In genomic region chr17:80743181-80743771, GRCh38 we compare ENCODE assay signal across 10 cellular contexts.
DNase-seq lines count a peak whose midpoint lies in the region; ATAC-seq and TF ChIP-seq lines count a peak whose summit lies in the region.
"Had no signal": no experiment of that assay in that cellular context is flagged by ENCODE, and none has a peak within 500 bp of the region (broad histone marks: within the 10 kb centered on the region; RNA-seq: fewer than 3 reads in every experiment).

No MANE protein-coding gene starts in this region.

- peaks cover 63% of the 10 kb centered on the region for H3K4me1 Mint-ChIP-seq in CD4-positive, alpha-beta T cell (ENCODE audit: low read depth)

- H3K36me3 ChIP-seq in OCI-LY1 (ENCODE audit: insufficient read depth, low read length): peaks cover 89% of the 10 kb centered on the region
- H3K36me3 ChIP-seq in neuronal stem cell (replicated peaks in 1 of 2; ENCODE audit: control insufficient read depth in 2 of 2, insufficient read depth in 2 of 2, low read length in 2 of 2): peaks cover 12 to 16% of the 10 kb centered on the region in 2 donors

- no peaks in the 10 kb centered on the region for H3K9me2 ChIP-seq in OCI-LY1 (ENCODE audit: low read depth, low read length)

- H2BK15ac ChIP-seq in neuronal stem cell (ENCODE audit: low read length): no peak overlapping the region

- intact Hi-C loops in CD4-positive, alpha-beta T cell (cut with DNase I, micrococcal nuclease): no loop called here

- no peaks in the 10 kb centered on the region for H3F3A ChIP-seq in OCI-LY1 (ENCODE audit: insufficient read depth, low read length)

- H3K18ac ChIP-seq in neuronal stem cell (ENCODE audit: low read length): peak overlapping the region; percentile 64

- H4K20me1 ChIP-seq in OCI-LY1 (ENCODE audit: insufficient read depth, low read length): no peaks in the 10 kb centered on the region

- H3K4me1 ChIP-seq in OCI-LY1 (ENCODE audit: insufficient read depth, low read length, severe bottlenecking): peaks cover 23% of the 10 kb centered on the region
- peaks cover 0 to 2% of the 10 kb centered on the region in 2 donors for H3K4me1 ChIP-seq in neuronal stem cell (ENCODE audit: control insufficient read depth in 2 of 2, insufficient read depth in 1 of 2, low read depth in 1 of 2, low read length in 2 of 2)
- H3K4me1 ChIP-seq: ascending aorta had no signal

- no peak overlapping the region for H3K9ac ChIP-seq in OCI-LY1 (ENCODE audit: low read length)
- H3K9ac ChIP-seq in neuronal stem cell (ENCODE audit: low read depth, low read length, poor library complexity): no peak overlapping the region

- no peaks in the 10 kb centered on the region for H3K27me3 ChIP-seq in CD4-positive, alpha-beta T cell (ENCODE audit: control insufficient read depth, insufficient read depth, low read length)
- no peaks in the 10 kb centered on the region for H3K27me3 ChIP-seq in OCI-LY1 (ENCODE audit: insufficient read depth, low read length)
- H3K27me3 ChIP-seq in neuronal stem cell (ENCODE audit: control insufficient read depth in 3 of 3, insufficient read depth in 3 of 3, low read depth in 1 of 3, low read length in 3 of 3): no peaks in the 10 kb centered on the region
- H3K27me3 ChIP-seq: ascending aorta had no signal

- peaks cover 4% of the 10 kb centered on the region for H3K79me1 ChIP-seq in neuronal stem cell (ENCODE audit: low read depth, low read length)

- H3K4me3 Mint-ChIP-seq in CD4-positive, alpha-beta T cell: peak overlapping the region; percentile 52

- H3K23ac ChIP-seq in neuronal stem cell (ENCODE audit: low read depth, low read length, poor library complexity): no peak overlapping the region

- WGBS in neuronal stem cell (ENCODE audit: extremely low coverage in 2 of 2, insufficient read length in 2 of 2, insufficient replicate concordance in 1 of 2), 2 donors: no CpG with 5 or more reads among the region's 15 CpGs

- H2BK12ac ChIP-seq in neuronal stem cell (ENCODE audit: low read length): no peak overlapping the region

- peaks cover 6% of the 10 kb centered on the region for H3K36me3 Mint-ChIP-seq in CD4-positive, alpha-beta T cell (ENCODE audit: low read depth)

- no peaks in the 10 kb centered on the region for H3K9me3 ChIP-seq in CD4-positive, alpha-beta T cell (ENCODE audit: control insufficient read depth, low read length)
- H3K9me3 ChIP-seq in OCI-LY1 (ENCODE audit: low read length): no peaks in the 10 kb centered on the region
- peaks cover 8 to 14% of the 10 kb centered on the region in 2 donors for H3K9me3 ChIP-seq in neuronal stem cell (replicated peaks in 1 of 2; ENCODE audit: control insufficient read depth in 2 of 2, insufficient read depth in 1 of 2, low read depth in 1 of 2, low read length in 2 of 2)
- H3K9me3 ChIP-seq: ascending aorta had no signal

- TF ChIP-seq CTCF in CD4-positive, alpha-beta T cell (IDR thresholded peaks at IDR 0.05): no peak
- TF ChIP-seq CTCF in OCI-LY1 (IDR thresholded peaks at IDR 0.05; ENCODE audit: low read length): no peak
- no peak for TF ChIP-seq CTCF in foreskin fibroblast (IDR thresholded peaks at IDR 0.05; ENCODE audit: low read depth, low read length)

- H3K14ac ChIP-seq in neuronal stem cell (ENCODE audit: low read length): peak overlapping the region; percentile 94

- H3K79me2 ChIP-seq in OCI-LY1 (ENCODE audit: insufficient read depth, low read length): peaks cover 20% of the 10 kb centered on the region; the same call in 1 of the 2 replicates

- H3K4me2 ChIP-seq in OCI-LY1 (ENCODE audit: low read length): no peak overlapping the region; the same call in 1 of the 2 replicates
- no peak overlapping the region for H3K4me2 ChIP-seq in neuronal stem cell (ENCODE audit: insufficient read depth, low read length, poor library complexity, severe bottlenecking)

- no peak overlapping the region for H4K91ac ChIP-seq in neuronal stem cell (ENCODE audit: low read depth, low read length, poor library complexity)

- H3K4me3 ChIP-seq in OCI-LY1 (ENCODE audit: low read depth, low read length, poor library complexity, severe bottlenecking) (no peak overlapping the region), neuronal stem cell (ENCODE audit: low read length in 2 of 2) (no peak overlapping the region), foreskin fibroblast (ENCODE audit: low read depth in 1 of 2, low read length in 2 of 2) (no peak overlapping the region)
- H3K4me3 ChIP-seq: ascending aorta had no signal

- H2BK120ac ChIP-seq in neuronal stem cell (ENCODE audit: low read depth, low read length): no peak overlapping the region

- peak overlapping the region; percentile 84 for H3K27ac Mint-ChIP-seq in CD4-positive, alpha-beta T cell

- H4K8ac ChIP-seq in neuronal stem cell (ENCODE audit: low read depth, low read length): no peak overlapping the region

- DNase-seq in CD4-positive, alpha-beta T cell: peak in 8 of 10 experiments; percentile 30 to 72 (median 50)
- DNase-seq in neuronal stem cell (ENCODE audit: low spot score): no peak
- DNase-seq in foreskin fibroblast: no peak
- no peak for DNase-seq in foreskin melanocyte
- no peak for DNase-seq in COR-L47 (lab: John Stamatoyannopoulos, UW)
- DNase-seq in SHP77 treated with DMSO at 0.1 percent for 48 hours (lab: John Stamatoyannopoulos, UW): no peak
- DNase-seq: DMS153 had no signal

- no peaks in the 10 kb centered on the region for H3K27me3 Mint-ChIP-seq in CD4-positive, alpha-beta T cell

- H3K27ac ChIP-seq in CD4-positive, alpha-beta T cell (ENCODE audit: low read depth, low read length): peak overlapping the region; percentile 14
- peak overlapping the region; percentile 67 for H3K27ac ChIP-seq in OCI-LY1 (ENCODE audit: low read depth, low read length, poor library complexity, severe bottlenecking)
- peak overlapping the region; percentile 4 for H3K27ac ChIP-seq in angular gyrus (ENCODE audit: low read depth, low read length)
- peak overlapping the region; percentile 16 for H3K27ac ChIP-seq in neuronal stem cell (replicated peaks; ENCODE audit: low read length)
- H3K27ac ChIP-seq: ascending aorta had no signal

- CTCF ChIA-PET in CD4-positive, alpha-beta T cell (lab: Charles Lee): interaction anchor here (0.7 to 1.4 kb wide), 3 partner anchors 9 to 89 kb away, joined by 3 read pairs; no protein-coding TSS in a partner anchor

- H2AFZ ChIP-seq in OCI-LY1 (ENCODE audit: low read length) (no peak overlapping the region), neuronal stem cell (ENCODE audit: low read length) (no peak overlapping the region)

- H2BK5ac ChIP-seq in neuronal stem cell (ENCODE audit: low read length): no peak overlapping the region

- POLR2A ChIA-PET in CD4-positive, alpha-beta T cell (lab: Charles Lee): interaction anchor here (0.6 to 1.2 kb wide), 4 partner anchors 12 to 39 kb away, joined by 3 to 4 read pairs (median 3); no protein-coding TSS in a partner anchor

- no peaks in the 10 kb centered on the region for H3K9me3 Mint-ChIP-seq in CD4-positive, alpha-beta T cell

- peak; percentile 66 for ATAC-seq in CD4-positive, alpha-beta T cell (ENCODE audit: poor library complexity)

- H2AK5ac ChIP-seq in neuronal stem cell (ENCODE audit: low read depth, low read length): no peak overlapping the region

- no peak overlapping the region for H3K4ac ChIP-seq in neuronal stem cell (ENCODE audit: low read length)

Comparison
In these comparisons a context has a peak if more than half of its experiments do, and no peak if none do; other contexts are left out.
1. DNase-seq: peak in CD4-positive, alpha-beta T cell (8 of 10); none in neuronal stem cell (single experiment), foreskin fibroblast (0 of 2), foreskin melanocyte (single experiment), COR-L47 (single experiment) and SHP77 treated with DMSO at 0.1 percent for 48 hours (single experiment).
2. H3K27ac ChIP-seq: peak in every context shown above with its lines; median percentile 67 in OCI-LY1; 16 in neuronal stem cell; 14 in CD4-positive, alpha-beta T cell; 4 in angular gyrus.